Comparison of ENCODE assay signal across 11 cellular contexts in genomic region chr10:125038637-125039036, GRCh38.
DNase-seq lines count a peak whose midpoint lies in the region; ATAC-seq, FAIRE-seq and TF ChIP-seq lines count a peak whose summit lies in the region.
"Had no signal": no experiment of that assay in that cellular context is flagged by ENCODE, and none has a peak within 500 bp of the region (broad histone marks: within the 10 kb centered on the region; RNA-seq: fewer than 3 reads in every experiment).

No MANE protein-coding gene starts in this region.

- in situ Hi-C loops in GM12878 (cut with MboI), result no loop called here

- no peak for TF ChIP-seq POLR2A in GM12878 (IDR thresholded peaks at IDR 0.05; ENCODE audit: low read depth, low read length)

- peak; percentile 12 to 35 (median 19); a peak in 2 of 6 replicates for TF ChIP-seq CTCF in GM12878 (IDR thresholded peaks at IDR 0.05 in 2 of 3, conservative IDR thresholded peaks at IDR 0.05 in 1 of 3; ENCODE audit: control insufficient read depth in 2 of 3, extremely low read depth in 1 of 3, insufficient read depth in 1 of 3, low read depth in 3 of 3, low read length in 3 of 3)

- no TSS peak for BruUV-seq in GM12878 (replicated peaks; lab: Mats Ljungman, UMichigan)

- FAIRE-seq in GM12878 (lab: Jason Lieb, UNC), result no peak

- H3K27ac ChIP-seq in GM12878 (ENCODE audit: control insufficient read depth, insufficient read depth), result no peak overlapping the region

- no peaks in the 10 kb centered on the region for H3K79me2 ChIP-seq in GM12878 (ENCODE audit: control insufficient read depth, insufficient read depth, low read length)

- DNase-seq in stimulated activated CD4-positive, alpha-beta T cell treated with anti-CD3 and anti-CD28 coated beads, Interleukin-15, amount 100 ng/mL, for 24 hours, result peak; percentile 12
- DNase-seq in stimulated activated CD4-positive, alpha-beta T cell treated with anti-CD3 and anti-CD28 coated beads, Interleukin-4, amount 100 ng/mL, for 4 hours, result no peak
- DNase-seq in GM12878 (ENCODE audit: low read depth, low spot score) (no peak), left colon (peak; percentile 68 to 78), HPDE6-E6E7 (ENCODE audit: extremely low spot score) (no peak)
- no peak for DNase-seq in effector memory CD8-positive, alpha-beta T cell
- DNase-seq: activated naive CD4-positive, alpha-beta T cell treated with Interleukin-2 at 50 U/mL for 16 hours; CD4-positive, alpha-beta memory T cell; HCEC 1CT had no signal

- H3K4me3 ChIP-seq in GM12878, result no peak overlapping the region

- no peaks in the 10 kb centered on the region for H4K20me1 ChIP-seq in GM12878 (ENCODE audit: control insufficient read depth, insufficient read depth)

- 45% methylated on average over 8 of the region's 8 CpGs for WGBS in GM12878 (ENCODE audit: insufficient coverage, insufficient replicate concordance, low lambda C conversion rate, missing lambda C conversion rate)

- peak; percentile 59 for TF ChIP-seq RAD21 in GM12878 (IDR thresholded peaks at IDR 0.05; ENCODE audit: insufficient read depth, low read depth, low read length)

- CTCF ChIA-PET in GM12878 (lab: Yijun Ruan, JAX), result no interaction called here

- ATAC-seq in GM12878 (peak; percentile 66), left colon (peak; percentile 89), HG03460 (IDR thresholded peaks at IDR 0.05; ENCODE audit: unreplicated experiment) (no peak), HG03139 (IDR thresholded peaks at IDR 0.05; ENCODE audit: unreplicated experiment) (no peak)
- ATAC-seq in effector memory CD8-positive, alpha-beta T cell (replicated peaks), result no peak

- POLR2A ChIA-PET in GM12878 (lab: Charles Lee), result no interaction called here

- H3K4me2 ChIP-seq in GM12878 (ENCODE audit: control insufficient read depth, insufficient read depth), result no peak overlapping the region

- H3K9me3 Mint-ChIP-seq in effector memory CD8-positive, alpha-beta T cell, result no peaks in the 10 kb centered on the region
- H3K9me3 Mint-ChIP-seq: CD4-positive, alpha-beta memory T cell had no signal

- H2AFZ ChIP-seq in GM12878 (ENCODE audit: control insufficient read depth, low read depth, low read length), result no peak overlapping the region

- no peaks in the 10 kb centered on the region for H3K4me1 ChIP-seq in GM12878 (ENCODE audit: control insufficient read depth, insufficient read depth, low read length)

- no peaks in the 10 kb centered on the region for H3K36me3 ChIP-seq in GM12878 (ENCODE audit: control insufficient read depth in 2 of 2, insufficient read depth in 2 of 2, low read length in 1 of 2)

- peaks cover 0 to 4% of the 10 kb centered on the region in 2 donors for H3K4me1 Mint-ChIP-seq in effector memory CD8-positive, alpha-beta T cell (ENCODE audit: low read depth in 2 of 2)

- H3K4me3 Mint-ChIP-seq in effector memory CD8-positive, alpha-beta T cell, result no peak overlapping the region
- H3K4me3 Mint-ChIP-seq: CD4-positive, alpha-beta memory T cell had no signal

- H3K27ac Mint-ChIP-seq in effector memory CD8-positive, alpha-beta T cell, result no peak overlapping the region

- TF ChIP-seq EP300 in GM12878 (IDR thresholded peaks at IDR 0.05; ENCODE audit: borderline replicate concordance in 1 of 2, control insufficient read depth in 1 of 2, low read depth in 2 of 2, low read length in 2 of 2), result no peak

- intact Hi-C loops in GM12878 (cut with micrococcal nuclease; ENCODE audit: unreplicated experiment) (no loop called here), left colon (cut with DNase I, micrococcal nuclease) (no loop called here)

- RAD21 ChIA-PET in GM12878 (lab: Charles Lee; ENCODE audit: unreplicated experiment), result no interaction called here

- no peaks in the 10 kb centered on the region for H3K9me3 ChIP-seq in GM12878 (replicated peaks; ENCODE audit: control insufficient read depth, insufficient read depth, low read length)

- no peaks in the 10 kb centered on the region for H3K27me3 ChIP-seq in GM12878 (replicated peaks in 1 of 2; ENCODE audit: control insufficient read depth in 2 of 2, insufficient read depth in 2 of 2, low read length in 1 of 2)

- no peak overlapping the region for H3K9ac ChIP-seq in GM12878 (ENCODE audit: control insufficient read depth, insufficient read depth, low read length)

- H3K27me3 Mint-ChIP-seq in effector memory CD8-positive, alpha-beta T cell, result peaks cover 0 to 50% of the 10 kb centered on the region in 2 donors

- peaks cover 2% of the 10 kb centered on the region for H3K36me3 Mint-ChIP-seq in effector memory CD8-positive, alpha-beta T cell (ENCODE audit: insufficient read depth)
- H3K36me3 Mint-ChIP-seq: CD4-positive, alpha-beta memory T cell had no signal

- SMC1A ChIA-PET in GM12878 (lab: Charles Lee; ENCODE audit: uncharacterized antibody, unreplicated experiment), result no interaction called here

TF ChIP-seq in GM12878, 131 proteins besides CTCF, POLR2A, EP300 and RAD21:
- TF ChIP-seq E2F8 (IDR thresholded peaks at IDR 0.05; ENCODE audit: low read depth, partially characterized antibody) (no peak), ZNF217 (IDR thresholded peaks at IDR 0.05) (no peak)

Comparison
In these comparisons a context has a peak if more than half of its experiments do, and no peak if none do; other contexts are left out.
1. DNase-seq: peak in stimulated activated CD4-positive, alpha-beta T cell treated with anti-CD3 and anti-CD28 coated beads, Interleukin-15, amount 100 ng/mL, for 24 hours (single experiment) and left colon (2 of 2); none in stimulated activated CD4-positive, alpha-beta T cell treated with anti-CD3 and anti-CD28 coated beads, Interleukin-4, amount 100 ng/mL, for 4 hours (0 of 2), GM12878 (single experiment), effector memory CD8-positive, alpha-beta T cell (0 of 3) and HPDE6-E6E7 (single experiment).
2. ATAC-seq: peak in GM12878 (single experiment) and left colon (single experiment); none in effector memory CD8-positive, alpha-beta T cell (single experiment), HG03460 (single experiment) and HG03139 (single experiment).